ENCODE assay signal across 1 cellular context in genomic region chr3:127849368-127849767, GRCh38.
TF ChIP-seq lines count a peak whose summit lies in the region.

No MANE protein-coding gene starts in this region.

TF ChIP-seq in H1, 55 proteins besides CTCF, POLR2A, EP300 and RAD21 (continued from another document):
- TF ChIP-seq SP2 (IDR thresholded peaks at IDR 0.05; ENCODE audit: low read length) = no peak
